8 cellular contexts compared by ENCODE assay signal in the genomic region with DNA sequence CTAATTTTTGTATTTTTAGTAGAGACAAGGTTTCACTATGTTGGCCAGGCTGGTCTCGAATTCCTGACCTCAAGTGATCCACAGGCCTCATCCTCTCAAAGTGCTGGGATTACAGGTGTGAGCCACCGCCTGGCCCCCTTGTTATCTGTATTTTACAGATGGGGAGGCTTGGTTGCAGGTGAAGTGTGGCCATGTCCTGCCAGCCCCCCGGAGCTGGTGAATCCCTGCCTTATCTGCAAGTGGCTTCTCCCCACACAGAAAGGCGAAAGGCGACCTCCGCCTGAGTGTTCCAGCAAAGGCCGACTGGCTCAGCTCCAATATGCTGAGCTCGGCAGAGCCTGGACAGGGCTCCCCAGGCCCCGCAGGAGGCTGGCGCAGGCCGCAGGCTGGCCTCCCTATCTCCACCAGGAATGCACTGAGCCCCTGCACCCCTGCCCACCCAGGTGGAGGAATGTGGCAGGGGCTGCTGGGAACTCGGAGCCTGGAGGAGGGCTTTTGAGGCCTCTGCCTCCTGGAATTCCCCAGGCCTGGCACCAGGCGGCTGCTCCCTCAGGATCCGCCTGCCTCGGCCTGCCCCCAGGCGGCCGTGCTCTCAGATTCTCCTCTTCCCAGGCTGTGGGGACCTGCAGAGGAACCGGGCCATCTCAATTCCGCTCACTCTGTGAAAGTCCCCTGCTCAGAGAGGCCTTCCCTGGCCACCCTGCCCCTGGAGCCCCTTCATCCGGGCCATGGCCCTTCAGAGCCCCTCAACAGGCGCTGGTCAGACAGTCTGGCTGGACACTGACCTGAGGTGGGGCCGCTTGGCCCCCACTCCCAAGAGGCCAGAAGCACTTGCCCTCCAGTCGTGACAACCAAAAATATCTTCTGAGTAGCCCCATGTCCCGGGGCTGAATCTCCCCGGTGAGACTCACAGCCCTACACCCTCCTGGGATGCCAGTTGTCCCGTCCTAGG. TPM values are rescaled to one million over a fixed set of nuclear protein-coding genes. Genes with fewer than 3 reads are reported as not detected.
A peak's percentile ranks its signal among the peaks of the same experiment; 100 is the strongest.
DNase-seq lines count a peak whose midpoint lies in the region; ATAC-seq and TF ChIP-seq lines count a peak whose summit lies in the region.
"Had no signal": no experiment of that assay in that cellular context is flagged by ENCODE, and none has a peak within 500 bp of the region (broad histone marks: within the 10 kb centered on the region; RNA-seq: fewer than 3 reads in every experiment).

No MANE protein-coding gene starts in this region.

- no peaks in the 10 kb centered on the region for H3K36me3 ChIP-seq in Panc1 (ENCODE audit: control insufficient read depth, insufficient read depth, low read length)
- H3K36me3 ChIP-seq in endodermal cell (ENCODE audit: control insufficient read depth, insufficient read depth, low read length) = no peaks in the 10 kb centered on the region
- H3K36me3 ChIP-seq in right lobe of liver = no peaks in the 10 kb centered on the region

- DNase-seq in Panc1 (ENCODE audit: low read depth, low spot score) (no peak), endodermal cell (peak; percentile 96), right lobe of liver (peak; percentile 79 to 82 (median 79)), type B pancreatic cell (ENCODE audit: extremely low spot score, unreplicated experiment) (no peak)

- H3K4me3 ChIP-seq in Panc1 (ENCODE audit: low read depth in 2 of 2, low read length in 2 of 2) (no peak overlapping the region), endodermal cell (ENCODE audit: low read length) (no peak overlapping the region), right lobe of liver (peak overlapping the region in 2 of 3 donors; percentile 22 to 41)

- POLR2A ChIA-PET in Panc1 (lab: Charles Lee) = no interaction called here

- WGBS in endodermal cell (ENCODE audit: insufficient coverage in 1 of 2, insufficient read length in 1 of 2), 2 experiments = 67 to 69% methylated on average over 14 to 26 of the region's 26 CpGs
- WGBS in right lobe of liver (ENCODE audit: insufficient coverage, low coverage, low lambda C conversion rate, missing lambda C conversion rate) = 39% methylated on average over 8 of the region's 26 CpGs

- peak overlapping the region; percentile 86 for H3K27ac ChIP-seq in Panc1 (ENCODE audit: low read length)
- peak overlapping the region; percentile 80 for H3K27ac ChIP-seq in endodermal cell (ENCODE audit: low read depth, low read length)
- peak overlapping the region in 1 of 3 donors; percentile 49 for H3K27ac ChIP-seq in right lobe of liver

- peaks cover 2% of the 10 kb centered on the region for H3K36me3 Mint-ChIP-seq in endodermal cell (ENCODE audit: low read depth)
- peaks cover 3% of the 10 kb centered on the region for H3K36me3 Mint-ChIP-seq in type B pancreatic cell

- H3K4me3 Mint-ChIP-seq in endodermal cell (no peak overlapping the region), type B pancreatic cell (no peak overlapping the region)
- H3K4me3 Mint-ChIP-seq: activated T-helper 17 cell treated with anti-CD3 and anti-CD28 coated beads, Interleukin-2, amount 50 U/mL, for 72 hours had no signal

- ATAC-seq in Panc1 = peak; percentile 81
- peak; percentile 90 to 95 (median 92) for ATAC-seq in right lobe of liver
- ATAC-seq in GM19023 (IDR thresholded peaks at IDR 0.05; ENCODE audit: unreplicated experiment) = no peak
- no peak for ATAC-seq in activated CD4-positive, CD25-positive, alpha-beta regulatory T cell treated with anti-CD3 and anti-CD28 coated beads, Interleukin-2, amount 50 U/mL, for 24 hours
- ATAC-seq in HG03280 (IDR thresholded peaks at IDR 0.05; ENCODE audit: unreplicated experiment) = no peak
- ATAC-seq: activated T-helper 17 cell treated with anti-CD3 and anti-CD28 coated beads, Interleukin-2, amount 50 U/mL, for 72 hours had no signal

- in situ Hi-C loops in Panc1 (cut with HindIII; ENCODE audit: low pct_unique_long_range_greater_than_20kb, low sequenced_read_pairs) = no loop called here

- H3K27me3 Mint-ChIP-seq in endodermal cell (ENCODE audit: insufficient read depth) = no peaks in the 10 kb centered on the region
- no peaks in the 10 kb centered on the region for H3K27me3 Mint-ChIP-seq in type B pancreatic cell

- H3K4me1 Mint-ChIP-seq in endodermal cell (peaks cover 7% of the 10 kb centered on the region), type B pancreatic cell (ENCODE audit: unreplicated experiment) (peaks cover 12% of the 10 kb centered on the region)

- TF ChIP-seq POLR2A in right lobe of liver (IDR thresholded peaks at IDR 0.05) = no peak

- TF ChIP-seq CTCF in Panc1 (IDR thresholded peaks at IDR 0.05) (peak; percentile 78), endodermal cell (conservative IDR thresholded peaks at IDR 0.05) (peak; percentile 83), right lobe of liver (IDR thresholded peaks at IDR 0.05) (peak; percentile 66 to 81 (median 72)), type B pancreatic cell (conservative IDR thresholded peaks at IDR 0.05) (peak; percentile 59)

- intact Hi-C loops in Panc1 (cut with micrococcal nuclease; ENCODE audit: unreplicated experiment) = no loop called here
- intact Hi-C loops in right lobe of liver (cut with DNase I) = loop anchor here (5.0 kb wide), 2 partner anchors 69 to 74 kb away; partner anchors contain the start of gene ADRM1 (in 1 of the 2)

- no TSS peak for BruUV-seq in Panc1 (replicated peaks; lab: Mats Ljungman, UMichigan)

- peak overlapping the region; percentile 51 for H3K9ac ChIP-seq in endodermal cell (ENCODE audit: extremely low read depth, low read length, poor library complexity, severe bottlenecking)

- H3K27ac Mint-ChIP-seq in endodermal cell (peak overlapping the region; percentile 84), type B pancreatic cell (peak overlapping the region; percentile 93)
- H3K27ac Mint-ChIP-seq: activated T-helper 17 cell treated with anti-CD3 and anti-CD28 coated beads, Interleukin-2, amount 50 U/mL, for 72 hours had no signal

- CTCF ChIA-PET in Panc1 (lab: Charles Lee) = no interaction called here

- no peaks in the 10 kb centered on the region for H3K27me3 ChIP-seq in Panc1 (ENCODE audit: control insufficient read depth, insufficient read depth, low read length)
- H3K27me3 ChIP-seq in endodermal cell (ENCODE audit: control insufficient read depth, insufficient read depth, low read length, poor library complexity, severe bottlenecking) = no peaks in the 10 kb centered on the region
- no peaks in the 10 kb centered on the region for H3K27me3 ChIP-seq in right lobe of liver

- H3K9me3 ChIP-seq in Panc1 (ENCODE audit: control insufficient read depth, insufficient read depth, low read depth, low read length) (no peaks in the 10 kb centered on the region), endodermal cell (ENCODE audit: control insufficient read depth, low read length) (no peaks in the 10 kb centered on the region), right lobe of liver (no peaks in the 10 kb centered on the region)

- H3K9me3 Mint-ChIP-seq in endodermal cell = peaks cover 4% of the 10 kb centered on the region
- no peaks in the 10 kb centered on the region for H3K9me3 Mint-ChIP-seq in type B pancreatic cell
- H3K9me3 Mint-ChIP-seq: activated T-helper 17 cell treated with anti-CD3 and anti-CD28 coated beads, Interleukin-2, amount 50 U/mL, for 72 hours had no signal

- peaks cover 68% of the 10 kb centered on the region for H3K4me1 ChIP-seq in Panc1 (ENCODE audit: control insufficient read depth, insufficient read depth, low read length)
- peaks cover 19% of the 10 kb centered on the region for H3K4me1 ChIP-seq in endodermal cell (ENCODE audit: control insufficient read depth, insufficient read depth, low read length)
- peaks cover 0 to 26% (median 5%) of the 10 kb centered on the region in 4 donors for H3K4me1 ChIP-seq in right lobe of liver

RNA-seq across cellular contexts. Expression of gene LAMA5, which starts 9.3 kb away (rescaled TPM):
- total RNA-seq in Panc1 (2021; ENCODE audit: unreplicated experiment) = 497 TPM
- polyA plus RNA-seq in Panc1 (2012; ENCODE audit: insufficient read length) = 508 TPM
- 100 to 1,000 TPM; 315 to 369 TPM for total RNA-seq in endodermal cell
- polyA plus RNA-seq in endodermal cell (2013, experiment 1 of 2) = 95.9 TPM
- polyA plus RNA-seq in endodermal cell (2013, experiment 2 of 2) = 89.1 TPM
- 10 to 100 TPM; 30.3 to 80.8 (median 47.1) TPM for total RNA-seq in right lobe of liver
- 246 and 611 TPM in 2 replicates for total RNA-seq in type B pancreatic cell (ENCODE audit: low replicate concordance)

RNA-seq across cellular contexts. Expression of gene RPS21, which starts 10.5 kb away (rescaled TPM):
- 1,761 TPM for total RNA-seq in Panc1 (2021; ENCODE audit: unreplicated experiment)
- 4,052 TPM for polyA plus RNA-seq in Panc1 (2012; ENCODE audit: insufficient read length)
- total RNA-seq in endodermal cell = 1,000 to 10,000 TPM; 1,288 to 1,382 TPM
- polyA plus RNA-seq in endodermal cell (2013, experiment 1 of 2) = 1,213 TPM
- 1,212 TPM for polyA plus RNA-seq in endodermal cell (2013, experiment 2 of 2)
- 100 to 1,000 TPM; 339 to 696 (median 413) TPM for total RNA-seq in right lobe of liver
- 1,432 and 1,737 TPM in 2 replicates for total RNA-seq in type B pancreatic cell (ENCODE audit: low replicate concordance)

RNA-seq across cellular contexts. Expression of gene CABLES2, which starts 30.7 kb away (rescaled TPM):
- 9.8 TPM for total RNA-seq in Panc1 (2021; ENCODE audit: unreplicated experiment)
- polyA plus RNA-seq in Panc1 (2012; ENCODE audit: insufficient read length) = 12.0 TPM
- total RNA-seq in endodermal cell = 10 to 100 TPM; 10.4 to 15.6 TPM
- polyA plus RNA-seq in endodermal cell (2013, experiment 1 of 2) = 13.5 TPM
- polyA plus RNA-seq in endodermal cell (2013, experiment 2 of 2) = 13.0 TPM
- 1 to 10 TPM; 1.4 to 2.9 (median 2.5) TPM for total RNA-seq in right lobe of liver
- total RNA-seq in type B pancreatic cell (ENCODE audit: low replicate concordance) = 11.7 and 18.4 TPM in 2 replicates

RNA-seq across cellular contexts. Expression of gene RBBP8NL, which starts 51.0 kb away (rescaled TPM):
- not detected for total RNA-seq in Panc1 (2021; ENCODE audit: unreplicated experiment)
- polyA plus RNA-seq in Panc1 (2012; ENCODE audit: insufficient read length) = not detected
- under 1 TPM in 1 of 2 donors, not detected in 1; 0.40 TPM for total RNA-seq in endodermal cell
- 0.07 TPM for polyA plus RNA-seq in endodermal cell (2013, experiment 1 of 2)
- 0.25 TPM for polyA plus RNA-seq in endodermal cell (2013, experiment 2 of 2)
- total RNA-seq in right lobe of liver = not detected
- total RNA-seq in type B pancreatic cell (ENCODE audit: low replicate concordance) = 7.3 and 17.9 TPM in 2 replicates
- total RNA-seq: activated T-helper 17 cell treated with anti-CD3 and anti-CD28 coated beads, Interleukin-2, amount 50 U/mL, for 72 hours had no signal

Comparison
In these comparisons a context has a peak if more than half of its experiments do, and no peak if none do; other contexts are left out.
1. ATAC-seq: peak in Panc1 (single experiment) and right lobe of liver (4 of 4); none in GM19023 (single experiment), activated CD4-positive, CD25-positive, alpha-beta regulatory T cell treated with anti-CD3 and anti-CD28 coated beads, Interleukin-2, amount 50 U/mL, for 24 hours (0 of 2) and HG03280 (single experiment).
2. DNase-seq: peak in endodermal cell (single experiment) and right lobe of liver (3 of 3); none in Panc1 (single experiment) and type B pancreatic cell (single experiment).
3. H3K4me3 ChIP-seq: peak in right lobe of liver (2 of 3); none in Panc1 (0 of 2) and endodermal cell (single experiment).
4. Peak in every context shown above with its lines, with median percentiles within 50 percentile points of each other: CTCF ChIP-seq.